1 cellular context compared by ENCODE assay signal in the genomic region with DNA sequence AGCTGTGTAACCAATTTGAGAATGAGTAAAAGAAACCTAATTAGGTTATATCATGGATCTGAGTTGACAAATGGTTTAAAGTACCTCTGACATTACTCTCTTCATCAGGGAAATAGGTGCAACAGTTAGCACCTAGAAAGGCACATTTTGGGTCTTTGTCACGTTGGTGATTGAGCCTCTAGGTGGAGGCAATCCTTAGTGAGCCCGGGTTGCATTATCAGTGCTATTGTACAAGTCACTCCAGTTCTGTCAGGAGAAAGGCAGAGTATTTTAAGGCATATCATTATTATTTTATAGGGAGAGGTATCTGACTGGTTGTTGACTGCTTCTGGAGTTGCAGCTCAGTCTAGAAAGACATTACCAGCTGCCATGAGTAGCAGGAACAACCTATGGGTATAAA.
TF ChIP-seq lines count a peak whose summit lies in the region.

No MANE protein-coding gene starts in this region.

TF ChIP-seq in K562, 482 proteins besides CTCF, POLR2A, EP300 and RAD21 (continued from another document):
- no peak for TF ChIP-seq YY1 (IDR thresholded peaks at IDR 0.05; ENCODE audit: borderline replicate concordance in 1 of 3, control insufficient read depth in 1 of 3, extremely low read depth in 1 of 3, insufficient read depth in 3 of 3, insufficient read length in 1 of 3, insufficient replicate concordance in 2 of 3, low read depth in 1 of 3, low read length in 2 of 3)
- TF ChIP-seq L3MBTL2 (IDR thresholded peaks at IDR 0.05), result peak; percentile 46; the same call in 1 of the 2 replicates
- 0 out of 2 replicates have a peak, but pooled peaks have one; percentile 22 for TF ChIP-seq MTA3 (IDR thresholded peaks at IDR 0.05; ENCODE audit: borderline replicate concordance)
- TF ChIP-seq, protein P1, sequence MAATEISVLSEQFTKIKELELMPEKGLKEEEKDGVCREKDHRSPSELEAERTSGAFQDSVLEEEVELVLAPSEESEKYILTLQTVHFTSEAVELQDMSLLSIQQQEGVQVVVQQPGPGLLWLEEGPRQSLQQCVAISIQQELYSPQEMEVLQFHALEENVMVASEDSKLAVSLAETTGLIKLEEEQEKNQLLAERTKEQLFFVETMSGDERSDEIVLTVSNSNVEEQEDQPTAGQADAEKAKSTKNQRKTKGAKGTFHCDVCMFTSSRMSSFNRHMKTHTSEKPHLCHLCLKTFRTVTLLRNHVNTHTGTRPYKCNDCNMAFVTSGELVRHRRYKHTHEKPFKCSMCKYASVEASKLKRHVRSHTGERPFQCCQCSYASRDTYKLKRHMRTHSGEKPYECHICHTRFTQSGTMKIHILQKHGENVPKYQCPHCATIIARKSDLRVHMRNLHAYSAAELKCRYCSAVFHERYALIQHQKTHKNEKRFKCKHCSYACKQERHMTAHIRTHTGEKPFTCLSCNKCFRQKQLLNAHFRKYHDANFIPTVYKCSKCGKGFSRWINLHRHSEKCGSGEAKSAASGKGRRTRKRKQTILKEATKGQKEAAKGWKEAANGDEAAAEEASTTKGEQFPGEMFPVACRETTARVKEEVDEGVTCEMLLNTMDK (IDR thresholded peaks at IDR 0.05; ENCODE audit: borderline replicate concordance, insufficient read depth, low read depth, low read length, poor library complexity, severe bottlenecking), result peak; percentile 4
TF ChIP-seq in K562: peak in this region for 3.
